8 cellular contexts compared by ENCODE assay signal in genomic region chr16:9138731-9139501, GRCh38. TPM values are rescaled to one million over a fixed set of nuclear protein-coding genes. Genes with fewer than 3 reads are reported as not detected.
DNase-seq lines count a peak whose midpoint lies in the region; ATAC-seq and TF ChIP-seq lines count a peak whose summit lies in the region.

No MANE protein-coding gene starts in this region.

- no peaks in the 10 kb centered on the region for H3K27me3 ChIP-seq in CD8-positive, alpha-beta T cell (ENCODE audit: insufficient read depth, low read length)

- H3K27me3 Mint-ChIP-seq in CD8-positive, alpha-beta T cell (ENCODE audit: low read depth), result no peaks in the 10 kb centered on the region
- peaks cover 3% of the 10 kb centered on the region for H3K27me3 Mint-ChIP-seq in HFFc6 (ENCODE audit: insufficient read depth)

- H3K9me3 Mint-ChIP-seq in CD8-positive, alpha-beta T cell, result no peaks in the 10 kb centered on the region
- no peaks in the 10 kb centered on the region for H3K9me3 Mint-ChIP-seq in HFFc6

- CTCF ChIA-PET in CD8-positive, alpha-beta T cell (lab: Charles Lee), result interaction anchor here (0.5 to 2.9 kb wide), 22 partner anchors 9 to 1168 kb away, joined by 3 to 25 read pairs (median 4); no protein-coding TSS in a partner anchor

- peak; percentile 83 for ATAC-seq in CD8-positive, alpha-beta T cell

- H3K27ac ChIP-seq in CD8-positive, alpha-beta T cell (ENCODE audit: low read depth, low read length), result no peak overlapping the region

- no peak overlapping the region for H3K27ac Mint-ChIP-seq in CD8-positive, alpha-beta T cell
- 0 out of 2 replicates have a peak overlapping the region, but pooled peaks have one; percentile 8 for H3K27ac Mint-ChIP-seq in HFFc6

- no peaks in the 10 kb centered on the region for H3K36me3 Mint-ChIP-seq in CD8-positive, alpha-beta T cell
- H3K36me3 Mint-ChIP-seq in HFFc6 (ENCODE audit: low read depth), result peaks cover 9% of the 10 kb centered on the region

- no peak overlapping the region for H3K4me3 Mint-ChIP-seq in CD8-positive, alpha-beta T cell
- H3K4me3 Mint-ChIP-seq in HFFc6, result no peak overlapping the region

- peaks cover 13% of the 10 kb centered on the region for H3K4me1 ChIP-seq in CD8-positive, alpha-beta T cell (ENCODE audit: insufficient read depth, low read length)

- H3K9me3 ChIP-seq in CD8-positive, alpha-beta T cell (ENCODE audit: low read length), result no peaks in the 10 kb centered on the region

- no peaks in the 10 kb centered on the region for H3K36me3 ChIP-seq in CD8-positive, alpha-beta T cell (ENCODE audit: insufficient read depth, low read length)

- peak; percentile 43 to 76 (median 71) for DNase-seq in CD8-positive, alpha-beta T cell
- DNase-seq in HFFc6 (peak; percentile 41), NCI-H524 (lab: John Stamatoyannopoulos, UW) (peak; percentile 63 to 78), dermis blood vessel endothelial cell (peak; percentile 82), lung microvascular endothelial cell (ENCODE audit: low read depth in 2 of 2) (peak; percentile 69 to 79), SW 1271 (lab: John Stamatoyannopoulos, UW) (no peak)
- DNase-seq in activated CD4-positive, alpha-beta T cell treated with anti-CD3 and anti-CD28 coated beads, Interleukin-2, amount 50 U/mL, for 4 hours, result peak; percentile 60 to 64
- peak; percentile 32 for DNase-seq in stimulated activated CD8-positive, alpha-beta memory T cell treated with anti-CD3 and anti-CD28 coated beads, Interleukin-15, amount 100 ng/mL, for 1 hour (ENCODE audit: low read depth)

- intact Hi-C loops in CD8-positive, alpha-beta T cell (cut with DNase I, micrococcal nuclease), result loop anchor here (1.0 to 10.0 kb wide), 5 partner anchors 46 to 572 kb away; no protein-coding TSS in a partner anchor

- peak; percentile 85 for TF ChIP-seq CTCF in CD8-positive, alpha-beta T cell (IDR thresholded peaks at IDR 0.05)
- TF ChIP-seq CTCF in HFFc6 (IDR thresholded peaks at IDR 0.05), result peak; percentile 91

- H3K4me1 Mint-ChIP-seq in CD8-positive, alpha-beta T cell (ENCODE audit: low read depth), result peaks cover 21% of the 10 kb centered on the region
- peaks cover 25% of the 10 kb centered on the region for H3K4me1 Mint-ChIP-seq in HFFc6 (ENCODE audit: low read depth)

- no peak overlapping the region for H3K4me3 ChIP-seq in CD8-positive, alpha-beta T cell (ENCODE audit: low read depth, low read length)

- POLR2A ChIA-PET in CD8-positive, alpha-beta T cell (lab: Charles Lee), result interaction anchor here (1.0 to 1.1 kb wide), 2 partner anchors 12 to 36 kb away, joined by 3 to 4 read pairs; no protein-coding TSS in a partner anchor

RNA-seq across cellular contexts. Expression of gene HAPSTR1, which starts 47.5 kb away (rescaled TPM):
- 100 to 1,000 TPM; 189 to 191 TPM for total RNA-seq in CD8-positive, alpha-beta T cell
- total RNA-seq in HFFc6 (2021; fragmentation: NEBNext Ultra II Directional; extraction: Animal tissue kit (Norgen Biotek cat#: 25700)), result 10 to 100 TPM; 65.0 to 77.4 (median 72.0) TPM
- total RNA-seq in dermis blood vessel endothelial cell (70.1 and 81.4 TPM in 2 replicates), lung microvascular endothelial cell (41.6 and 56.2 TPM in 2 replicates)

Comparison
In these comparisons a context has a peak if more than half of its experiments do, and no peak if none do; other contexts are left out.
1. DNase-seq: peak in CD8-positive, alpha-beta T cell (7 of 7), HFFc6 (single experiment), NCI-H524 (2 of 2), activated CD4-positive, alpha-beta T cell treated with anti-CD3 and anti-CD28 coated beads, Interleukin-2, amount 50 U/mL, for 4 hours (2 of 2), dermis blood vessel endothelial cell (single experiment), lung microvascular endothelial cell (2 of 2) and stimulated activated CD8-positive, alpha-beta memory T cell treated with anti-CD3 and anti-CD28 coated beads, Interleukin-15, amount 100 ng/mL, for 1 hour (single experiment); none in SW 1271 (0 of 2).